ENCODE assay signal across 2 cellular contexts in the genomic region with DNA sequence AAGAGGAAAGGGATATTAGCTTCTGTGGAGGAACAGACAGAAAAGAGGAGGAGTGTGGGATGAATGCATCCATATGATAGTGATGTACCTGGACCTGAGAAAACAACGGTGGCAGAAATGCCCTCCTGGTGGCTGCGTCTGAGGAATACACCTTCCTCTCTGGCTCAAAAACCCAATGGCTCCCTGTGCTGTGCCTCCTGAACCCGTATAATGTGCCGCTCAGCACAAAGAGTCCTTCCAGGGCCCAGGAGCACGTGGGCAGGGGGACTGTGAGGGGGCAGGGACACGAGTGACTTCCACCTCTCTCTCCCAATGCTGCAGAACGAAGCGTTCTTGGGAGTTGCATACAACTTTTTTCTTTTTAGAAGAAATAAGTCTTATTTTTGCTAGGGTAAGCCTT.
TF ChIP-seq lines count a peak whose summit lies in the region.

No MANE protein-coding gene starts in this region.

TF ChIP-seq in GM23338, 12 proteins besides CTCF, POLR2A, EP300 and RAD21 (continues in another document):
- TF ChIP-seq CREB1 (CRISPR knock-in tag; IDR thresholded peaks at IDR 0.05; ENCODE audit: low read depth) (no peak), POLR2AphosphoS5 (IDR thresholded peaks at IDR 0.05; ENCODE audit: low read depth) (no peak), EZH2 (IDR thresholded peaks at IDR 0.05; ENCODE audit: low read depth, unreplicated experiment) (no peak), EZH2phosphoT487 (IDR thresholded peaks at IDR 0.05; ENCODE audit: unreplicated experiment) (no peak), JUNB (IDR thresholded peaks at IDR 0.05; ENCODE audit: unreplicated experiment) (no peak), NANOG (IDR thresholded peaks at IDR 0.05; ENCODE audit: borderline replicate concordance) (no peak), ZNF114 (CRISPR knock-in tag; IDR thresholded peaks at IDR 0.05) (no peak), ZNF331 (CRISPR knock-in tag; IDR thresholded peaks at IDR 0.05; ENCODE audit: low read depth) (no peak)
- TF ChIP-seq, protein P1, sequence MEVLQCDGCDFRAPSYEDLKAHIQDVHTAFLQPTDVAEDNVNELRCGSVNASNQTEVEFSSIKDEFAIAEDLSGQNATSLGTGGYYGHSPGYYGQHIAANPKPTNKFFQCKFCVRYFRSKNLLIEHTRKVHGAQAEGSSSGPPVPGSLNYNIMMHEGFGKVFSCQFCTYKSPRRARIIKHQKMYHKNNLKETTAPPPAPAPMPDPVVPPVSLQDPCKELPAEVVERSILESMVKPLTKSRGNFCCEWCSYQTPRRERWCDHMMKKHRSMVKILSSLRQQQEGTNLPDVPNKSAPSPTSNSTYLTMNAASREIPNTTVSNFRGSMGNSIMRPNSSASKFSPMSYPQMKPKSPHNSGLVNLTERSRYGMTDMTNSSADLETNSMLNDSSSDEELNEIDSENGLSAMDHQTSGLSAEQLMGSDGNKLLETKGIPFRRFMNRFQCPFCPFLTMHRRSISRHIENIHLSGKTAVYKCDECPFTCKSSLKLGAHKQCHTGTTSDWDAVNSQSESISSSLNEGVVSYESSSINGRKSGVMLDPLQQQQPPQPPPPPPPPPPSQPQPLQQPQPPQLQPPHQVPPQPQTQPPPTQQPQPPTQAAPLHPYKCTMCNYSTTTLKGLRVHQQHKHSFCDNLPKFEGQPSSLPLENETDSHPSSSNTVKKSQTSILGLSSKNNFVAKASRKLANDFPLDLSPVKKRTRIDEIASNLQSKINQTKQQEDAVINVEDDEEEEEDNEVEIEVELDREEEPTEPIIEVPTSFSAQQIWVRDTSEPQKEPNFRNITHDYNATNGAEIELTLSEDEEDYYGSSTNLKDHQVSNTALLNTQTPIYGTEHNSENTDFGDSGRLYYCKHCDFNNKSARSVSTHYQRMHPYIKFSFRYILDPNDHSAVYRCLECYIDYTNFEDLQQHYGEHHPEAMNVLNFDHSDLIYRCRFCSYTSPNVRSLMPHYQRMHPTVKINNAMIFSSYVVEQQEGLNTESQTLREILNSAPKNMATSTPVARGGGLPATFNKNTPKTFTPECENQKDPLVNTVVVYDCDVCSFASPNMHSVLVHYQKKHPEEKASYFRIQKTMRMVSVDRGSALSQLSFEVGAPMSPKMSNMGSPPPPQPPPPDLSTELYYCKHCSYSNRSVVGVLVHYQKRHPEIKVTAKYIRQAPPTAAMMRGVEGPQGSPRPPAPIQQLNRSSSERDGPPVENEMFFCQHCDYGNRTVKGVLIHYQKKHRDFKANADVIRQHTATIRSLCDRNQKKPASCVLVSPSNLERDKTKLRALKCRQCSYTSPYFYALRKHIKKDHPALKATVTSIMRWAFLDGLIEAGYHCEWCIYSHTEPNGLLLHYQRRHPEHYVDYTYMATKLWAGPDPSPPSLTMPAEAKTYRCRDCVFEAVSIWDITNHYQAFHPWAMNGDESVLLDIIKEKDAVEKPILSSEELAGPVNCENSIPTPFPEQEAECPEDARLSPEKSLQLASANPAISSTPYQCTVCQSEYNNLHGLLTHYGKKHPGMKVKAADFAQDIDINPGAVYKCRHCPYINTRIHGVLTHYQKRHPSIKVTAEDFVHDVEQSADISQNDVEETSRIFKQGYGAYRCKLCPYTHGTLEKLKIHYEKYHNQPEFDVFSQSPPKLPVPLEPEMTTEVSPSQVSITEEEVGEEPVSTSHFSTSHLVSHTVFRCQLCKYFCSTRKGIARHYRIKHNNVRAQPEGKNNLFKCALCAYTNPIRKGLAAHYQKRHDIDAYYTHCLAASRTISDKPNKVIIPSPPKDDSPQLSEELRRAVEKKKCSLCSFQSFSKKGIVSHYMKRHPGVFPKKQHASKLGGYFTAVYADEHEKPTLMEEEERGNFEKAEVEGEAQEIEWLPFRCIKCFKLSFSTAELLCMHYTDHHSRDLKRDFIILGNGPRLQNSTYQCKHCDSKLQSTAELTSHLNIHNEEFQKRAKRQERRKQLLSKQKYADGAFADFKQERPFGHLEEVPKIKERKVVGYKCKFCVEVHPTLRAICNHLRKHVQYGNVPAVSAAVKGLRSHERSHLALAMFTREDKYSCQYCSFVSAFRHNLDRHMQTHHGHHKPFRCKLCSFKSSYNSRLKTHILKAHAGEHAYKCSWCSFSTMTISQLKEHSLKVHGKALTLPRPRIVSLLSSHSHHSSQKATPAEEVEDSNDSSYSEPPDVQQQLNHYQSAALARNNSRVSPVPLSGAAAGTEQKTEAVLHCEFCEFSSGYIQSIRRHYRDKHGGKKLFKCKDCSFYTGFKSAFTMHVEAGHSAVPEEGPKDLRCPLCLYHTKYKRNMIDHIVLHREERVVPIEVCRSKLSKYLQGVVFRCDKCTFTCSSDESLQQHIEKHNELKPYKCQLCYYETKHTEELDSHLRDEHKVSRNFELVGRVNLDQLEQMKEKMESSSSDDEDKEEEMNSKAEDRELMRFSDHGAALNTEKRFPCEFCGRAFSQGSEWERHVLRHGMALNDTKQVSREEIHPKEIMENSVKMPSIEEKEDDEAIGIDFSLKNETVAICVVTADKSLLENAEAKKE (CRISPR knock-in tag; IDR thresholded peaks at IDR 0.05), result no peak
- TF ChIP-seq, protein P2, sequence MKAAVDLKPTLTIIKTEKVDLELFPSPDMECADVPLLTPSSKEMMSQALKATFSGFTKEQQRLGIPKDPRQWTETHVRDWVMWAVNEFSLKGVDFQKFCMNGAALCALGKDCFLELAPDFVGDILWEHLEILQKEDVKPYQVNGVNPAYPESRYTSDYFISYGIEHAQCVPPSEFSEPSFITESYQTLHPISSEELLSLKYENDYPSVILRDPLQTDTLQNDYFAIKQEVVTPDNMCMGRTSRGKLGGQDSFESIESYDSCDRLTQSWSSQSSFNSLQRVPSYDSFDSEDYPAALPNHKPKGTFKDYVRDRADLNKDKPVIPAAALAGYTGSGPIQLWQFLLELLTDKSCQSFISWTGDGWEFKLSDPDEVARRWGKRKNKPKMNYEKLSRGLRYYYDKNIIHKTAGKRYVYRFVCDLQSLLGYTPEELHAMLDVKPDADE (IDR thresholded peaks at IDR 0.05), result no peak

TF ChIP-seq in HepG2, 621 proteins besides CTCF, POLR2A, EP300 and RAD21:
- TF ChIP-seq MXI1 (IDR thresholded peaks at IDR 0.05; ENCODE audit: borderline replicate concordance, low read depth, low read length), result no peak
